21 cellular contexts compared by ENCODE assay signal in the genomic region with DNA sequence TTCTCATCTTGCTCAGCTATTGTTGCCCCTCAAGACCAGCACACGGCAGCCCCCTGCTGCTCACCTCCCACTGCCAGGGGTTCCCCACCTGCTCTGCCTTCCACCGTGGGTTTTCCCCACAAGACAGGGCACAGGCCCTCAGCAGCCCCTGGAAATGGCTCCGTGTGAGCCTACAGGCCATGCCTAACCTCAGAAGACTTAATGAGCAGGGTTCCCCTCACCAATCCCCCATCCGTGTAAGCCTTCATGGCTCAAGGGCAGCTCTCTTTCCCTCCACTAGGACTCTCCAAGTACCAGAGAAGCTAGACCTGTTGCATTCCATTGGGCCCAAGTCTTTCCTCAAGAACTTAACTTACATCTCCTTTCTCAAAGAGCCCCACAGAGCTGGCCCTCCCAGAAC. TPM values are rescaled to one million over a fixed set of nuclear protein-coding genes. Genes with fewer than 3 reads are reported as not detected.
DNase-seq lines count a peak whose midpoint lies in the region; ATAC-seq lines count a peak whose summit lies in the region.
"Had no signal": no experiment of that assay in that cellular context is flagged by ENCODE, and none has a peak within 500 bp of the region (broad histone marks: within the 10 kb centered on the region; RNA-seq: fewer than 3 reads in every experiment).

No MANE protein-coding gene starts in this region.

- H3K27ac ChIP-seq in CD8-positive, alpha-beta memory T cell (ENCODE audit: low read depth, low read length): no peak overlapping the region
- H3K27ac ChIP-seq in naive thymus-derived CD4-positive, alpha-beta T cell (ENCODE audit: low read depth, low read length): peak overlapping the region; percentile 83
- H3K27ac ChIP-seq: BLaER1 treated with 17β-estradiol and CSF1 and Interleukin-3, amounts not matched to agents 10 nM and 100 nM; psoas muscle had no signal

- peaks cover 94% of the 10 kb centered on the region for H3K4me1 ChIP-seq in CD8-positive, alpha-beta memory T cell (ENCODE audit: insufficient read depth, low read length)
- H3K4me1 ChIP-seq in naive thymus-derived CD4-positive, alpha-beta T cell (ENCODE audit: control insufficient read depth in 2 of 2, insufficient read depth in 2 of 2, low read length in 2 of 2): peaks cover 61 to 88% of the 10 kb centered on the region in 2 donors
- H3K4me1 ChIP-seq: psoas muscle had no signal

- no peak overlapping the region for H3K4me3 Mint-ChIP-seq in activated CD4-positive, alpha-beta T cell treated with anti-CD3 and anti-CD28 coated beads, Interleukin-2, amount 10 ng/mL, durations not matched to agents 7 days and 5 days
- H3K4me3 Mint-ChIP-seq in CD8-positive, alpha-beta memory T cell: peak overlapping the region in 5 of 7 donors; percentile 10 to 61 (median 59)
- H3K4me3 Mint-ChIP-seq in activated CD8-positive, alpha-beta T cell treated with anti-CD3 and anti-CD28 coated beads, Interleukin-2, amount 10 ng/mL, durations not matched to agents 7 days and 5 days: no peak overlapping the region
- peak overlapping the region in 9 of 10 donors; percentile 50 to 82 (median 76) for H3K4me3 Mint-ChIP-seq in naive thymus-derived CD4-positive, alpha-beta T cell
- H3K4me3 Mint-ChIP-seq: mesothelial cell of epicardium, neural crest cell had no signal

- H3K27me3 ChIP-seq in CD8-positive, alpha-beta memory T cell (ENCODE audit: insufficient read depth, low read length, poor library complexity, severe bottlenecking): no peaks in the 10 kb centered on the region
- H3K27me3 ChIP-seq in naive thymus-derived CD4-positive, alpha-beta T cell (ENCODE audit: control insufficient read depth in 2 of 2, insufficient read depth in 2 of 2, low read length in 2 of 2): no peaks in the 10 kb centered on the region
- H3K27me3 ChIP-seq: BLaER1 treated with 17β-estradiol and CSF1 and Interleukin-3, amounts not matched to agents 10 nM and 100 nM had no signal

- no peaks in the 10 kb centered on the region for H3K27me3 Mint-ChIP-seq in activated CD4-positive, alpha-beta T cell treated with anti-CD3 and anti-CD28 coated beads, Interleukin-2, amount 10 ng/mL, durations not matched to agents 7 days and 5 days
- peaks cover 0 to 2% of the 10 kb centered on the region in 2 donors for H3K27me3 Mint-ChIP-seq in CD8-positive, alpha-beta memory T cell
- H3K27me3 Mint-ChIP-seq in activated CD8-positive, alpha-beta T cell treated with anti-CD3 and anti-CD28 coated beads, Interleukin-2, amount 10 ng/mL, durations not matched to agents 7 days and 5 days (ENCODE audit: low read depth): no peaks in the 10 kb centered on the region
- H3K27me3 Mint-ChIP-seq in naive thymus-derived CD4-positive, alpha-beta T cell: no peaks in the 10 kb centered on the region

- no peaks in the 10 kb centered on the region for H3K9me3 ChIP-seq in CD8-positive, alpha-beta memory T cell (ENCODE audit: low read length)
- no peaks in the 10 kb centered on the region for H3K9me3 ChIP-seq in naive thymus-derived CD4-positive, alpha-beta T cell (ENCODE audit: control insufficient read depth in 2 of 3, low read length in 3 of 3)
- H3K9me3 ChIP-seq: psoas muscle had no signal

- POLR2A ChIA-PET in activated CD4-positive, alpha-beta T cell treated with anti-CD3 and anti-CD28 coated beads, Interleukin-2, amount 10 ng/mL, durations not matched to agents 7 days and 5 days (lab: Charles Lee): no interaction called here
- POLR2A ChIA-PET in CD8-positive, alpha-beta memory T cell (lab: Charles Lee): interaction anchor here (0.7 to 4.3 kb wide), 2 partner anchors 18 to 282 kb away, joined by 3 to 38 read pairs; a partner anchor contains a TSS
- POLR2A ChIA-PET in activated CD8-positive, alpha-beta T cell treated with anti-CD3 and anti-CD28 coated beads, Interleukin-2, amount 10 ng/mL, durations not matched to agents 7 days and 5 days (lab: Charles Lee): interaction anchor here (0.6 to 6.2 kb wide), 2 partner anchors 19 to 59 kb away, joined by 3 to 116 read pairs; a partner anchor contains a TSS
- POLR2A ChIA-PET in naive thymus-derived CD4-positive, alpha-beta T cell (lab: Charles Lee): interaction anchor here (0.7 to 21.4 kb wide), 14 partner anchors 10 to 103 kb away, joined by 3 to 929 read pairs (median 5); a partner anchor contains a TSS

- DNase-seq in activated CD4-positive, alpha-beta T cell treated with anti-CD3 and anti-CD28 coated beads, Interleukin-2, amount 10 ng/mL, durations not matched to agents 7 days and 5 days: no peak
- no peak for DNase-seq in activated CD4-positive, alpha-beta T cell treated with anti-CD3 and anti-CD28 coated beads, Interleukin-2, amount 50 U/mL, for 48 hours
- DNase-seq in CD8-positive, alpha-beta memory T cell: no peak
- no peak for DNase-seq in activated CD8-positive, alpha-beta T cell treated with anti-CD3 and anti-CD28 coated beads, Interleukin-2, amount 10 ng/mL, durations not matched to agents 7 days and 5 days
- no peak for DNase-seq in naive thymus-derived CD4-positive, alpha-beta T cell
- DNase-seq in cerebellar nuclear complex (lab: John Stamatoyannopoulos, UW) (no peak), DMS79 treated with DMSO at 0.1 percent for 48 hours (lab: John Stamatoyannopoulos, UW) (no peak)
- DNase-seq: activated CD4-positive, CD25-positive, alpha-beta regulatory T cell; GDM1; GOT3; NCI-H1436 treated with DMSO at 0.1 percent for 48 hours; NCI-H2171; OCI-M1; psoas muscle; SHP77 treated with DMSO at 0.1 percent for 48 hours had no signal

- no peaks in the 10 kb centered on the region for H3K36me3 ChIP-seq in CD8-positive, alpha-beta memory T cell (ENCODE audit: insufficient read depth, low read length)
- H3K36me3 ChIP-seq in naive thymus-derived CD4-positive, alpha-beta T cell (ENCODE audit: control insufficient read depth in 2 of 3, insufficient read depth in 3 of 3, low read length in 3 of 3): no peaks in the 10 kb centered on the region
- H3K36me3 ChIP-seq: BLaER1 treated with 17β-estradiol and CSF1 and Interleukin-3, amounts not matched to agents 10 nM and 100 nM had no signal

- H3K4me1 Mint-ChIP-seq in activated CD4-positive, alpha-beta T cell treated with anti-CD3 and anti-CD28 coated beads, Interleukin-2, amount 10 ng/mL, durations not matched to agents 7 days and 5 days: peaks cover 86% of the 10 kb centered on the region
- H3K4me1 Mint-ChIP-seq in CD8-positive, alpha-beta memory T cell: peaks cover 65 to 86% (median 74%) of the 10 kb centered on the region in 3 donors
- peaks cover 78% of the 10 kb centered on the region for H3K4me1 Mint-ChIP-seq in activated CD8-positive, alpha-beta T cell treated with anti-CD3 and anti-CD28 coated beads, Interleukin-2, amount 10 ng/mL, durations not matched to agents 7 days and 5 days (ENCODE audit: low read depth)
- peaks cover 50 to 94% (median 85%) of the 10 kb centered on the region in 7 donors for H3K4me1 Mint-ChIP-seq in naive thymus-derived CD4-positive, alpha-beta T cell
- H3K4me1 Mint-ChIP-seq: mesothelial cell of epicardium had no signal

- intact Hi-C loops in naive thymus-derived CD4-positive, alpha-beta T cell (cut with micrococcal nuclease): loop anchor here (5.0 kb wide), 2 partner anchors 103 to 158 kb away; a partner anchor contains a TSS

- ATAC-seq in activated CD8-positive, alpha-beta T cell treated with anti-CD3 and anti-CD28 coated beads, Interleukin-2, amount 10 ng/mL, durations not matched to agents 7 days and 5 days: no peak
- no peak for ATAC-seq in naive thymus-derived CD4-positive, alpha-beta T cell
- ATAC-seq in HG03139 (IDR thresholded peaks at IDR 0.05; ENCODE audit: unreplicated experiment): no peak
- ATAC-seq: left lobe of liver, psoas muscle had no signal

- peak overlapping the region; percentile 17 for H3K4me3 ChIP-seq in CD8-positive, alpha-beta memory T cell (ENCODE audit: low read length)
- no peak overlapping the region for H3K4me3 ChIP-seq in naive thymus-derived CD4-positive, alpha-beta T cell (ENCODE audit: low read length)
- H3K4me3 ChIP-seq: BLaER1 treated with 17β-estradiol and CSF1 and Interleukin-3, amounts not matched to agents 10 nM and 100 nM; psoas muscle; smooth muscle cell had no signal

- CTCF ChIA-PET in activated CD4-positive, alpha-beta T cell treated with anti-CD3 and anti-CD28 coated beads, Interleukin-2, amount 10 ng/mL, durations not matched to agents 7 days and 5 days (lab: Charles Lee): interaction anchor here (0.7 to 1.7 kb wide), 5 partner anchors 17 to 69 kb away, joined by 3 to 5 read pairs (median 4); a partner anchor contains a TSS
- CTCF ChIA-PET in CD8-positive, alpha-beta memory T cell (lab: Charles Lee): interaction anchor here (1.0 to 2.2 kb wide), 4 partner anchors 18 to 103 kb away, joined by 3 to 10 read pairs (median 4); a partner anchor contains a TSS
- CTCF ChIA-PET in activated CD8-positive, alpha-beta T cell treated with anti-CD3 and anti-CD28 coated beads, Interleukin-2, amount 10 ng/mL, durations not matched to agents 7 days and 5 days (lab: Charles Lee): interaction anchor here (0.9 to 3.0 kb wide), 9 partner anchors 9 to 283 kb away, joined by 3 to 22 read pairs (median 4); a partner anchor contains a TSS
- CTCF ChIA-PET in naive thymus-derived CD4-positive, alpha-beta T cell (lab: Charles Lee): interaction anchor here (0.6 to 5.3 kb wide), 7 partner anchors 18 to 154 kb away, joined by 3 to 44 read pairs (median 8); a partner anchor contains a TSS

- peaks cover 7% of the 10 kb centered on the region for H3K9me3 Mint-ChIP-seq in activated CD4-positive, alpha-beta T cell treated with anti-CD3 and anti-CD28 coated beads, Interleukin-2, amount 10 ng/mL, durations not matched to agents 7 days and 5 days
- H3K9me3 Mint-ChIP-seq in CD8-positive, alpha-beta memory T cell: no peaks in the 10 kb centered on the region
- peaks cover 3% of the 10 kb centered on the region for H3K9me3 Mint-ChIP-seq in activated CD8-positive, alpha-beta T cell treated with anti-CD3 and anti-CD28 coated beads, Interleukin-2, amount 10 ng/mL, durations not matched to agents 7 days and 5 days (ENCODE audit: insufficient read depth)
- H3K9me3 Mint-ChIP-seq in naive thymus-derived CD4-positive, alpha-beta T cell: peaks cover 0 to 1% (median 0%) of the 10 kb centered on the region in 11 donors

- peak overlapping the region; percentile 93 for H3K27ac Mint-ChIP-seq in activated CD4-positive, alpha-beta T cell treated with anti-CD3 and anti-CD28 coated beads, Interleukin-2, amount 10 ng/mL, durations not matched to agents 7 days and 5 days
- peak overlapping the region; percentile 70 to 98 (median 81) for H3K27ac Mint-ChIP-seq in CD8-positive, alpha-beta memory T cell
- H3K27ac Mint-ChIP-seq in activated CD8-positive, alpha-beta T cell treated with anti-CD3 and anti-CD28 coated beads, Interleukin-2, amount 10 ng/mL, durations not matched to agents 7 days and 5 days: peak overlapping the region; percentile 74
- peak overlapping the region; percentile 93 to 99 (median 98) for H3K27ac Mint-ChIP-seq in naive thymus-derived CD4-positive, alpha-beta T cell
- H3K27ac Mint-ChIP-seq: mesothelial cell of epicardium had no signal

- peaks cover 38% of the 10 kb centered on the region for H3K36me3 Mint-ChIP-seq in activated CD4-positive, alpha-beta T cell treated with anti-CD3 and anti-CD28 coated beads, Interleukin-2, amount 10 ng/mL, durations not matched to agents 7 days and 5 days (ENCODE audit: low read depth)
- no peaks in the 10 kb centered on the region for H3K36me3 Mint-ChIP-seq in CD8-positive, alpha-beta memory T cell
- peaks cover 32% of the 10 kb centered on the region for H3K36me3 Mint-ChIP-seq in activated CD8-positive, alpha-beta T cell treated with anti-CD3 and anti-CD28 coated beads, Interleukin-2, amount 10 ng/mL, durations not matched to agents 7 days and 5 days (ENCODE audit: low read depth)
- H3K36me3 Mint-ChIP-seq in naive thymus-derived CD4-positive, alpha-beta T cell: peaks cover 0 to 34% (median 0%) of the 10 kb centered on the region in 5 donors
- H3K36me3 Mint-ChIP-seq: mesothelial cell of epicardium had no signal

RNA-seq across cellular contexts. Expression of a gene that starts 18.4 kb away (rescaled TPM):
- total RNA-seq in activated CD4-positive, alpha-beta T cell treated with anti-CD3 and anti-CD28 coated beads, Interleukin-2, amount 10 ng/mL, durations not matched to agents 7 days and 5 days: 100 to 1,000 TPM in 1 of 2 experiments, 10 to 100 TPM in 1; 96.8 to 100 TPM
- 10 to 100 TPM; 62.6 to 64.0 TPM for total RNA-seq in CD8-positive, alpha-beta memory T cell
- polyA plus RNA-seq in CD8-positive, alpha-beta memory T cell: 66.7 TPM
- 10 to 100 TPM; 63.7 to 65.6 TPM for total RNA-seq in activated CD8-positive, alpha-beta T cell treated with anti-CD3 and anti-CD28 coated beads, Interleukin-2, amount 10 ng/mL, durations not matched to agents 7 days and 5 days
- 100 to 1,000 TPM in 4 of 5 experiments, 10 to 100 TPM in 1; 68.5 to 247 (median 183) TPM for total RNA-seq in naive thymus-derived CD4-positive, alpha-beta T cell
- 100 to 1,000 TPM; 171 to 179 TPM for polyA plus RNA-seq in naive thymus-derived CD4-positive, alpha-beta T cell

Comparison
In these comparisons a context has a peak if more than half of its experiments do, and no peak if none do; other contexts are left out.
1. H3K4me3 Mint-ChIP-seq: peak in CD8-positive, alpha-beta memory T cell (5 of 7) and naive thymus-derived CD4-positive, alpha-beta T cell (9 of 10); none in activated CD4-positive, alpha-beta T cell treated with anti-CD3 and anti-CD28 coated beads, Interleukin-2, amount 10 ng/mL, durations not matched to agents 7 days and 5 days (single experiment) and activated CD8-positive, alpha-beta T cell treated with anti-CD3 and anti-CD28 coated beads, Interleukin-2, amount 10 ng/mL, durations not matched to agents 7 days and 5 days (single experiment).
2. Peak in every context shown above with its lines, with median percentiles within 50 percentile points of each other: H3K27ac Mint-ChIP-seq.